19 cellular contexts compared by ENCODE assay signal in genomic region chr9:2041736-2042135, GRCh38.
"Had no signal": no experiment of that assay in that cellular context is flagged by ENCODE, and none has a peak within 500 bp of the region (broad histone marks: within the 10 kb centered on the region; RNA-seq: fewer than 3 reads in every experiment).

No MANE protein-coding gene starts in this region.

- H3K27ac ChIP-seq: body of pancreas, gastroesophageal sphincter, stomach, thoracic aorta had no signal

- ATAC-seq: activated CD4-positive, CD25-positive, alpha-beta regulatory T cell treated with anti-CD3 and anti-CD28 coated beads, Interleukin-2, amount 50 U/mL, for 24 hours; activated T-helper 17 cell treated with anti-CD3 and anti-CD28 coated beads, Interleukin-2, amount 50 U/mL, for 72 hours; body of pancreas; gastroesophageal sphincter; heart right ventricle; left lobe of liver had no signal

- H3K27ac Mint-ChIP-seq: activated naive CD4-positive, alpha-beta T cell treated with anti-CD3 and anti-CD28 coated beads for 36 hours; activated T-helper 17 cell treated with anti-CD3 and anti-CD28 coated beads, Interleukin-2, amount 50 U/mL, for 72 hours had no signal

- H3K4me3 ChIP-seq: body of pancreas, gastroesophageal sphincter, heart right ventricle, stomach, thoracic aorta had no signal

- H3K4me1 ChIP-seq: body of pancreas had no signal

- DNase-seq: activated CD4-positive, alpha-beta T cell treated with anti-CD3 and anti-CD28 coated beads, Interleukin-2, amount 50 U/mL, for 1 hour; activated naive CD4-positive, alpha-beta T cell treated with anti-CD3 and anti-CD28 coated beads for 36 hours; amniotic stem cell; body of pancreas; caudate nucleus; heart right ventricle; islet precursor cell; naive B cell; nucleus accumbens; stimulated activated CD4-positive, alpha-beta T cell treated with anti-CD3 and anti-CD28 coated beads, Interleukin-15, amount 100 ng/mL, for 24 hours; stimulated activated CD4-positive, alpha-beta T cell treated with anti-CD3 and anti-CD28 coated beads, Interleukin-4, amount 100 ng/mL, for 1 hour; stomach had no signal

- H3K27me3 ChIP-seq: body of pancreas, gastroesophageal sphincter, heart right ventricle, stomach had no signal

- H3K9me3 Mint-ChIP-seq: activated naive CD4-positive, alpha-beta T cell treated with anti-CD3 and anti-CD28 coated beads for 36 hours; activated T-helper 17 cell treated with anti-CD3 and anti-CD28 coated beads, Interleukin-2, amount 50 U/mL, for 72 hours; naive B cell had no signal

- H3K4me3 Mint-ChIP-seq: activated naive CD4-positive, alpha-beta T cell treated with anti-CD3 and anti-CD28 coated beads for 36 hours; activated T-helper 17 cell treated with anti-CD3 and anti-CD28 coated beads, Interleukin-2, amount 50 U/mL, for 72 hours had no signal

- H3K27me3 Mint-ChIP-seq: activated T-helper 17 cell treated with anti-CD3 and anti-CD28 coated beads, Interleukin-2, amount 50 U/mL, for 72 hours; naive B cell had no signal

- H3K9me3 ChIP-seq: body of pancreas, gastroesophageal sphincter, heart right ventricle, stomach, thoracic aorta had no signal

- FAIRE-seq: colon, endometrium had no signal
